9 cellular contexts compared by ENCODE assay signal in the genomic region with DNA sequence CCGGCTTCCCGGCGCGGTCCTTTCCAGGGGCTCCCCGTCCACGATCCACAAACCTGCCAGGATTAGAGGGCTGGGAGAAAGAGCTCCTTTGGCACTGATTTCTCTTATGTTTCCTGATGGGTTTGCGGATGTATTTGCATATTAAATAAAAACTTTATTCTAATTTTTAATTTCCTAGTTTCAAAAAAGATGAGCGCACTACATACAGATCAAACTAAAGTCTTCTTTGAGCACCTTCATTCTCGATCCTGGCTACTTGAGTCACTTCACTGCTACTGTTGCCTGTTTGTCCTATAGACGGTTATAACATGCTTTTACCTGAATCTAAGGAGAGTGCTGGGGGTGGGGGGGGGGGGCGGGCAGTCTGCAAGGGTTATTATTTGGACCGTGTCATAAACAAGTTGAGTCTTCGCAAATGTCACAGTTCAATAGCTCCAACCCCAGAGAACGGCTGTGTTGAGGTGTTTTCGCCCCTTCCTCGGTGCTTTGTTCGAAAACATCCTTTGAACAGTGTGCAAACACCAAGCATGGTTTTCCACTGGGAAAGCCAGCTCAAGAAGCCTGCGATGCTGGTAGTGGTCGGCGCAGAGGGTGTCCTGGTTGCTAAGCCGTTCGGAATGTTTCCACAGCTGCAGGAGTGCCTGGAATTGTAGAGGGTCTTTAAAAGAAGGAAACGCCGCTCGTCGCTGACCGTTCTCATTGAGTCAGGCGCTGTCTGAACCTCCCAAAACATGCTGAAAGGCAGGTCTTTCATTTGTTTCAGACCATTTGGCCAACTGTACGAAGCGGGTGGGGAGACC. TPM values are rescaled to one million over a fixed set of nuclear protein-coding genes. Genes with fewer than 3 reads are reported as not detected.
DNase-seq lines count a peak whose midpoint lies in the region; ATAC-seq and TF ChIP-seq lines count a peak whose summit lies in the region.
"Had no signal": no experiment of that assay in that cellular context is flagged by ENCODE, and none has a peak within 500 bp of the region (broad histone marks: within the 10 kb centered on the region; RNA-seq: fewer than 3 reads in every experiment).

No MANE protein-coding gene starts in this region.

- intact Hi-C loops in heart right ventricle (cut with DNase I) = loop anchor here (1.0 to 10.0 kb wide), 13 partner anchors 47 to 277 kb away; partner anchors contain the start of gene UBTD2 (in 4 of the 10)
- intact Hi-C loops in Right ventricle myocardium superior (cut with DNase I) = loop anchor here (2.0 to 10.0 kb wide), 2 partner anchors 82 to 274 kb away; no protein-coding TSS in a partner anchor

- H3K79me1 ChIP-seq in mesenchymal stem cell (replicated peaks; ENCODE audit: low read length, poor library complexity, severe bottlenecking) = peaks cover 1% of the 10 kb centered on the region

- H2AK5ac ChIP-seq in mesenchymal stem cell (ENCODE audit: low read length, severe bottlenecking) = no peak overlapping the region

- peaks cover 0 to 14% (median 0%) of the 10 kb centered on the region in 9 donors for H3K36me3 ChIP-seq in heart right ventricle
- H3K36me3 ChIP-seq in mesenchymal stem cell (ENCODE audit: control insufficient read depth in 1 of 2, insufficient read depth in 2 of 2, low read depth in 1 of 2, low read length in 2 of 2) = peaks cover 3% of the 10 kb centered on the region in 2 experiments
- H3K36me3 ChIP-seq in urinary bladder (ENCODE audit: insufficient read depth) = no peaks in the 10 kb centered on the region

- H4K91ac ChIP-seq in mesenchymal stem cell (ENCODE audit: low read length) = no peak overlapping the region

- no peak for DNase-seq in heart right ventricle
- DNase-seq in Right ventricle myocardium superior = no peak
- DNase-seq in astrocyte of the cerebellum (ENCODE audit: low read depth) = peak; percentile 80
- peak; percentile 67 for DNase-seq in mesenchymal stem cell
- DNase-seq in cerebellum (ENCODE audit: low spot score) = no peak

- peak overlapping the region; percentile 40 to 53 for H3K4ac ChIP-seq in mesenchymal stem cell (ENCODE audit: low read depth in 1 of 2, low read length in 2 of 2)

- peak overlapping the region in 5 of 10 donors; percentile 94 to 99 (median 96) for H3K27ac ChIP-seq in heart right ventricle
- H3K27ac ChIP-seq in mesenchymal stem cell (ENCODE audit: low read length, poor library complexity, severe bottlenecking) = peak overlapping the region; percentile 91
- H3K27ac ChIP-seq in urinary bladder (ENCODE audit: low read depth) = no peak overlapping the region

- H3K9me3 ChIP-seq in heart right ventricle (no peaks in the 10 kb centered on the region), mesenchymal stem cell (ENCODE audit: control insufficient read depth, low read length) (no peaks in the 10 kb centered on the region)

- no peak overlapping the region for H2BK120ac ChIP-seq in mesenchymal stem cell (ENCODE audit: low read depth, low read length)

- peak overlapping the region; percentile 81 for H2BK5ac ChIP-seq in mesenchymal stem cell (ENCODE audit: low read depth, low read length, poor library complexity, severe bottlenecking)

- H3K4me3 ChIP-seq in heart right ventricle (peak overlapping the region in 9 of 10 donors; percentile 76 to 100 (median 95)), astrocyte of the cerebellum (ENCODE audit: low read depth, low read length) (peak overlapping the region; percentile 94), mesenchymal stem cell (ENCODE audit: insufficient read depth in 1 of 2, low read depth in 1 of 2, low read length in 2 of 2) (peak overlapping the region; percentile 80 to 84), urinary bladder (ENCODE audit: low read depth, low read length) (peak overlapping the region; percentile 85)

- H3K4me1 ChIP-seq in heart right ventricle (peaks cover 0 to 36% (median 29%) of the 10 kb centered on the region in 9 donors), mesenchymal stem cell (ENCODE audit: control insufficient read depth, insufficient read depth, low read depth, low read length) (peaks cover 19% of the 10 kb centered on the region), urinary bladder (ENCODE audit: insufficient read depth) (no peaks in the 10 kb centered on the region)

- WGBS in heart right ventricle, 2 donors = 44 to 50% methylated on average over 30 of the region's 30 CpGs
- WGBS in mesenchymal stem cell = 4% methylated on average over 25 of the region's 30 CpGs
- 37% methylated on average over 30 of the region's 30 CpGs for WGBS in urinary bladder

- no peak for ATAC-seq in heart right ventricle
- no peak for ATAC-seq in Right ventricle myocardium superior (ENCODE audit: poor library complexity)
- no peak for ATAC-seq in HG02870 (IDR thresholded peaks at IDR 0.05; ENCODE audit: unreplicated experiment)
- no peak for ATAC-seq in GM21737 (IDR thresholded peaks at IDR 0.05; ENCODE audit: unreplicated experiment)

- no peak overlapping the region for H3K23ac ChIP-seq in mesenchymal stem cell (ENCODE audit: low read length in 2 of 2)

- in situ Hi-C loops in astrocyte of the cerebellum (cut with HindIII; ENCODE audit: low sequenced_read_pairs) = loop anchor here (5.0 kb wide), 1 partner anchor 77 kb away; no protein-coding TSS in a partner anchor

- peak overlapping the region; percentile 62 for H3K4me2 ChIP-seq in mesenchymal stem cell (ENCODE audit: low read length, poor library complexity, severe bottlenecking)

- H3K27me3 ChIP-seq in heart right ventricle (no peaks in the 10 kb centered on the region), mesenchymal stem cell (ENCODE audit: control insufficient read depth in 1 of 2, insufficient read depth in 1 of 2, low read length in 2 of 2) (no peaks in the 10 kb centered on the region)

- peak overlapping the region; percentile 61 for H4K8ac ChIP-seq in mesenchymal stem cell (ENCODE audit: low read length)

- H3K18ac ChIP-seq in mesenchymal stem cell (ENCODE audit: low read depth in 1 of 2, low read length in 2 of 2) = peak overlapping the region; percentile 8 to 23

- H3K9ac ChIP-seq in mesenchymal stem cell (ENCODE audit: low read length) = peak overlapping the region; percentile 86

- H2AFZ ChIP-seq in mesenchymal stem cell (ENCODE audit: low read depth, low read length) = peak overlapping the region; percentile 78

- H2BK15ac ChIP-seq in mesenchymal stem cell (ENCODE audit: low read depth, poor library complexity, severe bottlenecking) = no peak overlapping the region

- H3K14ac ChIP-seq in mesenchymal stem cell (ENCODE audit: low read length in 2 of 2) = no peak overlapping the region

- no peak overlapping the region for H2BK12ac ChIP-seq in mesenchymal stem cell (ENCODE audit: low read length in 2 of 2)

- peak in 2 of 9 donors; percentile 1 to 19 for TF ChIP-seq CTCF in heart right ventricle (IDR thresholded peaks at IDR 0.05)
- TF ChIP-seq CTCF in astrocyte of the cerebellum (IDR thresholded peaks at IDR 0.05; ENCODE audit: low read depth, low read length, missing control alignments) = no peak

RNA-seq across cellular contexts. Expression of gene STK10, which starts 1.1 kb away (rescaled TPM):
- 10 to 100 TPM in 5 of 10 donors, 1 to 10 TPM in 5; 5.6 to 22.3 (median 9.8) TPM for total RNA-seq in heart right ventricle
- polyA plus RNA-seq in heart right ventricle = 10 to 100 TPM in 1 of 2 donors, 1 to 10 TPM in 1; 9.3 to 10.8 TPM
- 8.8 TPM for total RNA-seq in Right ventricle myocardium superior
- 23.9 TPM for polyA plus RNA-seq in mesenchymal stem cell (2013, experiment 1 of 2)
- 21.2 TPM for polyA plus RNA-seq in mesenchymal stem cell (2013, experiment 2 of 2)
- total RNA-seq in urinary bladder = 20.8 TPM
- 10.6 TPM for polyA plus RNA-seq in urinary bladder
- 19.1 TPM for total RNA-seq in cerebellum

RNA-seq across cellular contexts. Expression of gene EFCAB9, which starts 4.9 kb away (rescaled TPM):
- total RNA-seq in heart right ventricle = not detected
- not detected for polyA plus RNA-seq in heart right ventricle
- not detected for total RNA-seq in Right ventricle myocardium superior
- not detected for polyA plus RNA-seq in mesenchymal stem cell (2013, experiment 1 of 2)
- polyA plus RNA-seq in mesenchymal stem cell (2013, experiment 2 of 2) = not detected
- not detected for total RNA-seq in urinary bladder
- not detected for polyA plus RNA-seq in urinary bladder
- not detected for total RNA-seq in cerebellum
- total RNA-seq: lung had no signal
- polyA plus RNA-seq: lung had no signal

Comparison
In these comparisons a context has a peak if more than half of its experiments do, and no peak if none do; other contexts are left out.
1. DNase-seq: peak in astrocyte of the cerebellum (single experiment) and mesenchymal stem cell (single experiment); none in heart right ventricle (0 of 2), Right ventricle myocardium superior (single experiment) and cerebellum (single experiment).
2. Peak in every context shown above with its lines, with median percentiles within 50 percentile points of each other: H3K4me3 ChIP-seq.